In the genomic region with DNA sequence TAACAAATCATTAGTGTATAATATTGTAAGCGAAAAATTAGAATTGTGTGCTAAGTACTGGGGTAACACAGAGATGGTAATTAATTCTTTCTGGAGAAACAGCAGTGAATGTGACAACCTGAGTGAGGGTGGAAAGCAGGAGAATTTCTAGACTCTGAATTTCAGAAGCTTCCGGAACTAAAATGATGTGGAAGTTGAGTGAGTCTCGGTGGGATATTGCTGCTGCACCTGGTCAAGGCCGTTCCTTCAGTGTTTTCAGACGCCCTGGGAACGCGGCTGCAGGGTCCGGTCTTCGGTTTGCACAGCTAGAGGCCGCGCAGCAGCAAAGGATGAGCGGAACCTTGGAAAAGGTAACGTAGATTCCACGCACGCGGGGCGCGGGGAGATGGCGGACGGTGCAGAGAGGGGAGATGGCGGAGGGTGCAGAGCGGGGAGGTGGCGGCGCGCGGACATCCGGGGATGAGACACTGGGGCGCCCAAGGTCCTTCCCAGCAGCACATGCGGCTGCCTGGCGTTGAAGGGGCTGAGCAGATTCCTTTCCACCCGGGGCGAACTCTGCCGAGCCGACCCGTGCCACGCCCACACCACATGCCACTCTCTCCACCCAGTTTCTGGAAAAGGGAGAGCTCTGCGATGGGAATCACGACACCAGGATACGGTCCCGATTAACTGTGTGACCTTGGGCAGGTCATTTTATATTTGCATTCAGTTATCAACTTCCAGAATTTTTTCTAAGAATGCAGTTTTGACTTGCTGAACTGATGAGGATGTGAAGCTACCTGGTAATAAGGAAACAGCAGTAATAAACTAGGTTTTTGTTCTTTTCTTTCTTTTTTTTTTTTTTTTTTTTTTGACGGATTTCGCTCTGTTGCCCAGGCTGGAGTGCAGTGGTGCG, we compare ENCODE assay signal across 1 cellular context.
TF ChIP-seq lines count a peak whose summit lies in the region.

MRPL48 (plus strand) TSS at position 232 of the 895 bp plus-strand sequence; CDS start at position 330, 98 bp downstream.

TF ChIP-seq in K562, 482 proteins besides CTCF, POLR2A, EP300 and RAD21 (continued from another document and continues in another):
- TF ChIP-seq ZKSCAN8 (CRISPR knock-in tag; IDR thresholded peaks at IDR 0.05), result peak; percentile 6
- no peak for TF ChIP-seq ZNF311 (CRISPR knock-in tag; IDR thresholded peaks at IDR 0.05)
- no peak for TF ChIP-seq NONO (IDR thresholded peaks at IDR 0.05; ENCODE audit: low read depth in 2 of 2, low read length in 1 of 2)
- no peak for TF ChIP-seq GABPB2 (CRISPR knock-in tag; conservative IDR thresholded peaks at IDR 0.05)
- TF ChIP-seq FOS (IDR thresholded peaks at IDR 0.05; ENCODE audit: extremely low read depth, insufficient read length), result no peak
- no peak; the same call in none of the 2 replicates for TF ChIP-seq ATF3 (IDR thresholded peaks at IDR 0.05)
- no peak for TF ChIP-seq ATF3 (CRISPR knock-in tag; conservative IDR thresholded peaks at IDR 0.05)
- TF ChIP-seq HDAC6 (IDR thresholded peaks at IDR 0.05; ENCODE audit: low read depth, low read length), result no peak
- TF ChIP-seq MCM7 (IDR thresholded peaks at IDR 0.05), result no peak
- peak; percentile 87 for TF ChIP-seq RB1 (IDR thresholded peaks at IDR 0.05; ENCODE audit: low read depth)
- no peak for TF ChIP-seq NR2C2 (CRISPR knock-in tag; IDR thresholded peaks at IDR 0.05)
- TF ChIP-seq NR2C2 (tag; IDR thresholded peaks at IDR 0.05), result peak; percentile 95
- TF ChIP-seq ZNF778 (CRISPR knock-in tag; IDR thresholded peaks at IDR 0.05), result no peak
- TF ChIP-seq TAF7 (tag; IDR thresholded peaks at IDR 0.05), result peak; percentile 99
- no peak for TF ChIP-seq FOXA3 (CRISPR knock-in tag; conservative IDR thresholded peaks at IDR 0.05 in 1 of 2, IDR thresholded peaks at IDR 0.05 in 1 of 2)
- TF ChIP-seq, protein P1, sequence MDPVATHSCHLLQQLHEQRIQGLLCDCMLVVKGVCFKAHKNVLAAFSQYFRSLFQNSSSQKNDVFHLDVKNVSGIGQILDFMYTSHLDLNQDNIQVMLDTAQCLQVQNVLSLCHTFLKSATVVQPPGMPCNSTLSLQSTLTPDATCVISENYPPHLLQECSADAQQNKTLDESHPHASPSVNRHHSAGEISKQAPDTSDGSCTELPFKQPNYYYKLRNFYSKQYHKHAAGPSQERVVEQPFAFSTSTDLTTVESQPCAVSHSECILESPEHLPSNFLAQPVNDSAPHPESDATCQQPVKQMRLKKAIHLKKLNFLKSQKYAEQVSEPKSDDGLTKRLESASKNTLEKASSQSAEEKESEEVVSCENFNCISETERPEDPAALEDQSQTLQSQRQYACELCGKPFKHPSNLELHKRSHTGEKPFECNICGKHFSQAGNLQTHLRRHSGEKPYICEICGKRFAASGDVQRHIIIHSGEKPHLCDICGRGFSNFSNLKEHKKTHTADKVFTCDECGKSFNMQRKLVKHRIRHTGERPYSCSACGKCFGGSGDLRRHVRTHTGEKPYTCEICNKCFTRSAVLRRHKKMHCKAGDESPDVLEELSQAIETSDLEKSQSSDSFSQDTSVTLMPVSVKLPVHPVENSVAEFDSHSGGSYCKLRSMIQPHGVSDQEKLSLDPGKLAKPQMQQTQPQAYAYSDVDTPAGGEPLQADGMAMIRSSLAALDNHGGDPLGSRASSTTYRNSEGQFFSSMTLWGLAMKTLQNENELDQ (CRISPR knock-in tag; IDR thresholded peaks at IDR 0.05; ENCODE audit: borderline replicate concordance), result no peak
- TF ChIP-seq ZNF764 (CRISPR knock-in tag; IDR thresholded peaks at IDR 0.05; ENCODE audit: low read depth), result no peak
- TF ChIP-seq BCOR (IDR thresholded peaks at IDR 0.05), result peak; percentile 77; the same call in 1 of the 2 replicates
- TF ChIP-seq MAX (CRISPR knock-in tag; IDR thresholded peaks at IDR 0.05), result peak; percentile 95
- TF ChIP-seq PTRF (tag; IDR thresholded peaks at IDR 0.05), result no peak
- TF ChIP-seq BRF2 (IDR thresholded peaks at IDR 0.05; ENCODE audit: borderline replicate concordance, insufficient read depth, insufficient read length), result no peak
- TF ChIP-seq HNRNPUL1 (IDR thresholded peaks at IDR 0.05; ENCODE audit: low read length), result no peak
- TF ChIP-seq EGR1 (conservative IDR thresholded peaks at IDR 0.05), result 0 out of 2 replicates have a peak, but pooled peaks have one; percentile 40
- peak; percentile 59 for TF ChIP-seq NEUROD1 (IDR thresholded peaks at IDR 0.05; ENCODE audit: borderline replicate concordance, low read depth, low read length, partially characterized antibody)
- no peak for TF ChIP-seq ZNF184 (CRISPR knock-in tag; IDR thresholded peaks at IDR 0.05)
- TF ChIP-seq, protein P2, sequence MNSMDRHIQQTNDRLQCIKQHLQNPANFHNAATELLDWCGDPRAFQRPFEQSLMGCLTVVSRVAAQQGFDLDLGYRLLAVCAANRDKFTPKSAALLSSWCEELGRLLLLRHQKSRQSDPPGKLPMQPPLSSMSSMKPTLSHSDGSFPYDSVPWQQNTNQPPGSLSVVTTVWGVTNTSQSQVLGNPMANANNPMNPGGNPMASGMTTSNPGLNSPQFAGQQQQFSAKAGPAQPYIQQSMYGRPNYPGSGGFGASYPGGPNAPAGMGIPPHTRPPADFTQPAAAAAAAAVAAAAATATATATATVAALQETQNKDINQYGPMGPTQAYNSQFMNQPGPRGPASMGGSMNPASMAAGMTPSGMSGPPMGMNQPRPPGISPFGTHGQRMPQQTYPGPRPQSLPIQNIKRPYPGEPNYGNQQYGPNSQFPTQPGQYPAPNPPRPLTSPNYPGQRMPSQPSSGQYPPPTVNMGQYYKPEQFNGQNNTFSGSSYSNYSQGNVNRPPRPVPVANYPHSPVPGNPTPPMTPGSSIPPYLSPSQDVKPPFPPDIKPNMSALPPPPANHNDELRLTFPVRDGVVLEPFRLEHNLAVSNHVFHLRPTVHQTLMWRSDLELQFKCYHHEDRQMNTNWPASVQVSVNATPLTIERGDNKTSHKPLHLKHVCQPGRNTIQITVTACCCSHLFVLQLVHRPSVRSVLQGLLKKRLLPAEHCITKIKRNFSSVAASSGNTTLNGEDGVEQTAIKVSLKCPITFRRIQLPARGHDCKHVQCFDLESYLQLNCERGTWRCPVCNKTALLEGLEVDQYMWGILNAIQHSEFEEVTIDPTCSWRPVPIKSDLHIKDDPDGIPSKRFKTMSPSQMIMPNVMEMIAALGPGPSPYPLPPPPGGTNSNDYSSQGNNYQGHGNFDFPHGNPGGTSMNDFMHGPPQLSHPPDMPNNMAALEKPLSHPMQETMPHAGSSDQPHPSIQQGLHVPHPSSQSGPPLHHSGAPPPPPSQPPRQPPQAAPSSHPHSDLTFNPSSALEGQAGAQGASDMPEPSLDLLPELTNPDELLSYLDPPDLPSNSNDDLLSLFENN (IDR thresholded peaks at IDR 0.05; ENCODE audit: low read depth in 2 of 2, low read length in 2 of 2), result peak in 1 of 2 experiments; percentile 74; a peak in 2 of 4 replicates
- TF ChIP-seq, protein P3, sequence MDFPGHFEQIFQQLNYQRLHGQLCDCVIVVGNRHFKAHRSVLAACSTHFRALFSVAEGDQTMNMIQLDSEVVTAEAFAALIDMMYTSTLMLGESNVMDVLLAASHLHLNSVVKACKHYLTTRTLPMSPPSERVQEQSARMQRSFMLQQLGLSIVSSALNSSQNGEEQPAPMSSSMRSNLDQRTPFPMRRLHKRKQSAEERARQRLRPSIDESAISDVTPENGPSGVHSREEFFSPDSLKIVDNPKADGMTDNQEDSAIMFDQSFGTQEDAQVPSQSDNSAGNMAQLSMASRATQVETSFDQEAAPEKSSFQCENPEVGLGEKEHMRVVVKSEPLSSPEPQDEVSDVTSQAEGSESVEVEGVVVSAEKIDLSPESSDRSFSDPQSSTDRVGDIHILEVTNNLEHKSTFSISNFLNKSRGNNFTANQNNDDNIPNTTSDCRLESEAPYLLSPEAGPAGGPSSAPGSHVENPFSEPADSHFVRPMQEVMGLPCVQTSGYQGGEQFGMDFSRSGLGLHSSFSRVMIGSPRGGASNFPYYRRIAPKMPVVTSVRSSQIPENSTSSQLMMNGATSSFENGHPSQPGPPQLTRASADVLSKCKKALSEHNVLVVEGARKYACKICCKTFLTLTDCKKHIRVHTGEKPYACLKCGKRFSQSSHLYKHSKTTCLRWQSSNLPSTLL (IDR thresholded peaks at IDR 0.05), result no peak
- peak; percentile 59 for TF ChIP-seq HDAC3 (IDR thresholded peaks at IDR 0.05; ENCODE audit: borderline replicate concordance, partially characterized antibody)
- TF ChIP-seq ELF2 (CRISPR knock-in tag; IDR thresholded peaks at IDR 0.05), result no peak; the same call in 1 of the 2 replicates
- TF ChIP-seq TARDBP (IDR thresholded peaks at IDR 0.05), result peak; percentile 83; the same call in 1 of the 2 replicates
- peak in 1 of 2 experiments; percentile 90; a peak in 2 of 4 replicates for TF ChIP-seq BCLAF1 (IDR thresholded peaks at IDR 0.05; ENCODE audit: borderline replicate concordance in 1 of 2, control insufficient read depth in 1 of 2, low read depth in 2 of 2, low read length in 1 of 2)
- TF ChIP-seq ETV6 (IDR thresholded peaks at IDR 0.05; ENCODE audit: borderline replicate concordance in 1 of 2, low read depth in 2 of 2, low read length in 1 of 2), result no peak
- 0 out of 2 replicates have a peak, but pooled peaks have one; percentile 32 for TF ChIP-seq ETV6 (CRISPR knock-in tag; IDR thresholded peaks at IDR 0.05; ENCODE audit: borderline replicate concordance)
- no peak for TF ChIP-seq ZNF133 (CRISPR knock-in tag; IDR thresholded peaks at IDR 0.05)
- TF ChIP-seq SRSF7 (optimal IDR thresholded peaks at IDR 0.05; ENCODE audit: low read depth, low read length), result no peak
- TF ChIP-seq DMBX1 (CRISPR knock-in tag; IDR thresholded peaks at IDR 0.05; ENCODE audit: borderline replicate concordance), result no peak; the same call in 1 of the 2 replicates
- TF ChIP-seq ATF4 (CRISPR knock-in tag; IDR thresholded peaks at IDR 0.05), result 0 out of 2 replicates have a peak, but pooled peaks have one; percentile 1
- TF ChIP-seq LCOR (CRISPR knock-in tag; IDR thresholded peaks at IDR 0.05), result peak; percentile 69; the same call in 1 of the 2 replicates
- TF ChIP-seq ZNF134 (CRISPR knock-in tag; conservative IDR thresholded peaks at IDR 0.05), result no peak
- peak; percentile 100 for TF ChIP-seq BRD4 (IDR thresholded peaks at IDR 0.05)
- no peak for TF ChIP-seq PRMT5 (CRISPR knock-in tag; IDR thresholded peaks at IDR 0.05)
- no peak for TF ChIP-seq MAFF (IDR thresholded peaks at IDR 0.05; ENCODE audit: low read length)
- peak; percentile 85; the same call in 1 of the 2 replicates for TF ChIP-seq GTF2A2 (tag; IDR thresholded peaks at IDR 0.05)
- no peak for TF ChIP-seq HIVEP1 (CRISPR knock-in tag; IDR thresholded peaks at IDR 0.05)
- peak; percentile 27; the same call in 1 of the 2 replicates for TF ChIP-seq ZNF239 (CRISPR knock-in tag; IDR thresholded peaks at IDR 0.05)
- TF ChIP-seq RBM25 (IDR thresholded peaks at IDR 0.05; ENCODE audit: low read depth, low read length, severe bottlenecking), result no peak
- TF ChIP-seq, protein P4, sequence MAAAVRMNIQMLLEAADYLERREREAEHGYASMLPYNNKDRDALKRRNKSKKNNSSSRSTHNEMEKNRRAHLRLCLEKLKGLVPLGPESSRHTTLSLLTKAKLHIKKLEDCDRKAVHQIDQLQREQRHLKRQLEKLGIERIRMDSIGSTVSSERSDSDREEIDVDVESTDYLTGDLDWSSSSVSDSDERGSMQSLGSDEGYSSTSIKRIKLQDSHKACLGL (CRISPR knock-in tag; IDR thresholded peaks at IDR 0.05; ENCODE audit: borderline replicate concordance, poor library complexity, severe bottlenecking), result no peak
- TF ChIP-seq NCOA2 (IDR thresholded peaks at IDR 0.05; ENCODE audit: partially characterized antibody in 2 of 2), result no peak
